In genomic region chr5:169856571-169856970, GRCh38 we compare ENCODE assay signal across 11 cellular contexts.
DNase-seq lines count a peak whose midpoint lies in the region; ATAC-seq and TF ChIP-seq lines count a peak whose summit lies in the region.
"Had no signal": no experiment of that assay in that cellular context is flagged by ENCODE, and none has a peak within 500 bp of the region (broad histone marks: within the 10 kb centered on the region; RNA-seq: fewer than 3 reads in every experiment).

No MANE protein-coding gene starts in this region.

- no peak for ATAC-seq in HG02763 (IDR thresholded peaks at IDR 0.05; ENCODE audit: unreplicated experiment)
- ATAC-seq: T-cell had no signal

- H3K27ac ChIP-seq in hepatocyte (no peak overlapping the region), coronary artery (no peak overlapping the region)

- H3K4me1 ChIP-seq in adipocyte (ENCODE audit: control insufficient read depth, insufficient read depth, low read length) (peaks cover 9% of the 10 kb centered on the region), hepatocyte (ENCODE audit: insufficient read depth) (no peaks in the 10 kb centered on the region)

- H3K9me2 ChIP-seq in hepatocyte (replicated peaks; ENCODE audit: insufficient read depth): no peaks in the 10 kb centered on the region

- intact Hi-C loops in activated T-helper 1 cell treated with anti-CD3 and anti-CD28 coated beads, Interleukin-12 subunit alpha, Interleukin-12 subunit beta, Interleukin-2, Interleukin-4 antibody, amounts not matched to agents 30 ng/mL and 10 ng/mL and 1 ng/mL, durations not matched to agents 14 hours and 24 hours and 36 hours (cut with micrococcal nuclease): no loop called here

- H3K9me3 Mint-ChIP-seq in activated T-helper 1 cell treated with anti-CD3 and anti-CD28 coated beads, Interleukin-12 subunit alpha, Interleukin-12 subunit beta, Interleukin-2, Interleukin-4 antibody, amounts not matched to agents 30 ng/mL and 10 ng/mL and 1 ng/mL, durations not matched to agents 14 hours and 24 hours and 36 hours: peaks cover 23% of the 10 kb centered on the region

- H3K4me3 ChIP-seq in AG09309 (ENCODE audit: control insufficient read depth, low read depth, low read length) (no peak overlapping the region), adipocyte (ENCODE audit: low read length) (no peak overlapping the region), hepatocyte (no peak overlapping the region), coronary artery (no peak overlapping the region)

- H3K9ac ChIP-seq in adipocyte (ENCODE audit: low read length): no peak overlapping the region

- TF ChIP-seq CTCF in AG09309 (IDR thresholded peaks at IDR 0.05; ENCODE audit: control insufficient read depth, insufficient read depth, low read depth, low read length, missing control alignments) (no peak), hepatocyte (IDR thresholded peaks at IDR 0.05; ENCODE audit: poor library complexity) (no peak), coronary artery (IDR thresholded peaks at IDR 0.05) (no peak)

- H3K36me3 ChIP-seq in adipocyte (ENCODE audit: control insufficient read depth, insufficient read depth, low read length, severe bottlenecking) (no peaks in the 10 kb centered on the region), hepatocyte (replicated peaks; ENCODE audit: insufficient read depth, low read depth) (no peaks in the 10 kb centered on the region)

- H2AFZ ChIP-seq in hepatocyte: no peak overlapping the region

- peaks cover 42% of the 10 kb centered on the region for H3K4me1 Mint-ChIP-seq in activated T-helper 1 cell treated with anti-CD3 and anti-CD28 coated beads, Interleukin-12 subunit alpha, Interleukin-12 subunit beta, Interleukin-2, Interleukin-4 antibody, amounts not matched to agents 30 ng/mL and 10 ng/mL and 1 ng/mL, durations not matched to agents 14 hours and 24 hours and 36 hours (ENCODE audit: low read depth)

- no peaks in the 10 kb centered on the region for H3K27me3 Mint-ChIP-seq in activated T-helper 1 cell treated with anti-CD3 and anti-CD28 coated beads, Interleukin-12 subunit alpha, Interleukin-12 subunit beta, Interleukin-2, Interleukin-4 antibody, amounts not matched to agents 30 ng/mL and 10 ng/mL and 1 ng/mL, durations not matched to agents 14 hours and 24 hours and 36 hours (ENCODE audit: insufficient read depth)
- H3K27me3 Mint-ChIP-seq: dendritic cell treated with granulocyte-macrophage colony-stimulating factor and Interleukin-4, amounts not matched to agents 40 ng/mL and 50 ng/mL, for 4 days; T-cell had no signal

- no peaks in the 10 kb centered on the region for H4K20me1 ChIP-seq in hepatocyte (ENCODE audit: insufficient read depth, poor library complexity, severe bottlenecking)

- WGBS in hepatocyte (ENCODE audit: low lambda C conversion rate, missing lambda C conversion rate): 74% methylated on average over 2 of the region's 2 CpGs

- H3K4me3 Mint-ChIP-seq in activated T-helper 1 cell treated with anti-CD3 and anti-CD28 coated beads, Interleukin-12 subunit alpha, Interleukin-12 subunit beta, Interleukin-2, Interleukin-4 antibody, amounts not matched to agents 30 ng/mL and 10 ng/mL and 1 ng/mL, durations not matched to agents 14 hours and 24 hours and 36 hours: no peak overlapping the region
- H3K4me3 Mint-ChIP-seq: dendritic cell treated with granulocyte-macrophage colony-stimulating factor and Interleukin-4, amounts not matched to agents 40 ng/mL and 50 ng/mL, for 4 days; T-cell had no signal

- DNase-seq in AG09309 (ENCODE audit: low read depth): peak; percentile 83
- peak; percentile 80 for DNase-seq in HCEC 1CT
- DNase-seq in adipocyte (ENCODE audit: low read depth): peak; percentile 76
- peak; percentile 29 for DNase-seq in hepatocyte (ENCODE audit: low spot score)
- DNase-seq in SKM-1 (lab: John Stamatoyannopoulos, UW; ENCODE audit: unreplicated experiment): no peak
- no peak for DNase-seq in coronary artery (ENCODE audit: low spot score)
- DNase-seq in activated T-helper 1 cell treated with anti-CD3 and anti-CD28 coated beads, Interleukin-12 subunit alpha, Interleukin-12 subunit beta, Interleukin-2, Interleukin-4 antibody, amounts not matched to agents 30 ng/mL and 10 ng/mL and 1 ng/mL, durations not matched to agents 14 hours and 24 hours and 36 hours (ENCODE audit: low spot score): no peak
- DNase-seq: NCI-H524, T-cell had no signal

- no peaks in the 10 kb centered on the region for H3K79me2 ChIP-seq in hepatocyte

- H3K9me3 ChIP-seq in adipocyte (ENCODE audit: control insufficient read depth, low read length) (peaks cover under 1% of the 10 kb centered on the region), hepatocyte (ENCODE audit: low read depth) (no peaks in the 10 kb centered on the region)

- no peaks in the 10 kb centered on the region for H3K27me3 ChIP-seq in adipocyte (replicated peaks; ENCODE audit: control insufficient read depth, insufficient read depth, low read length)
- no peaks in the 10 kb centered on the region for H3K27me3 ChIP-seq in hepatocyte

- H3K36me3 Mint-ChIP-seq in activated T-helper 1 cell treated with anti-CD3 and anti-CD28 coated beads, Interleukin-12 subunit alpha, Interleukin-12 subunit beta, Interleukin-2, Interleukin-4 antibody, amounts not matched to agents 30 ng/mL and 10 ng/mL and 1 ng/mL, durations not matched to agents 14 hours and 24 hours and 36 hours (ENCODE audit: low read depth): peaks cover 39% of the 10 kb centered on the region

- no peak overlapping the region for H3K27ac Mint-ChIP-seq in activated T-helper 1 cell treated with anti-CD3 and anti-CD28 coated beads, Interleukin-12 subunit alpha, Interleukin-12 subunit beta, Interleukin-2, Interleukin-4 antibody, amounts not matched to agents 30 ng/mL and 10 ng/mL and 1 ng/mL, durations not matched to agents 14 hours and 24 hours and 36 hours
- H3K27ac Mint-ChIP-seq: dendritic cell treated with granulocyte-macrophage colony-stimulating factor and Interleukin-4, amounts not matched to agents 40 ng/mL and 50 ng/mL, for 4 days; T-cell had no signal

- H3K4me2 ChIP-seq in hepatocyte: no peak overlapping the region

Comparison
In these comparisons a context has a peak if more than half of its experiments do, and no peak if none do; other contexts are left out.
1. DNase-seq: peak in AG09309 (single experiment), HCEC 1CT (single experiment), adipocyte (single experiment) and hepatocyte (single experiment); none in SKM-1 (single experiment), coronary artery (single experiment) and activated T-helper 1 cell treated with anti-CD3 and anti-CD28 coated beads, Interleukin-12 subunit alpha, Interleukin-12 subunit beta, Interleukin-2, Interleukin-4 antibody, amounts not matched to agents 30 ng/mL and 10 ng/mL and 1 ng/mL, durations not matched to agents 14 hours and 24 hours and 36 hours (single experiment).